9 cellular contexts compared by ENCODE assay signal in the genomic region with DNA sequence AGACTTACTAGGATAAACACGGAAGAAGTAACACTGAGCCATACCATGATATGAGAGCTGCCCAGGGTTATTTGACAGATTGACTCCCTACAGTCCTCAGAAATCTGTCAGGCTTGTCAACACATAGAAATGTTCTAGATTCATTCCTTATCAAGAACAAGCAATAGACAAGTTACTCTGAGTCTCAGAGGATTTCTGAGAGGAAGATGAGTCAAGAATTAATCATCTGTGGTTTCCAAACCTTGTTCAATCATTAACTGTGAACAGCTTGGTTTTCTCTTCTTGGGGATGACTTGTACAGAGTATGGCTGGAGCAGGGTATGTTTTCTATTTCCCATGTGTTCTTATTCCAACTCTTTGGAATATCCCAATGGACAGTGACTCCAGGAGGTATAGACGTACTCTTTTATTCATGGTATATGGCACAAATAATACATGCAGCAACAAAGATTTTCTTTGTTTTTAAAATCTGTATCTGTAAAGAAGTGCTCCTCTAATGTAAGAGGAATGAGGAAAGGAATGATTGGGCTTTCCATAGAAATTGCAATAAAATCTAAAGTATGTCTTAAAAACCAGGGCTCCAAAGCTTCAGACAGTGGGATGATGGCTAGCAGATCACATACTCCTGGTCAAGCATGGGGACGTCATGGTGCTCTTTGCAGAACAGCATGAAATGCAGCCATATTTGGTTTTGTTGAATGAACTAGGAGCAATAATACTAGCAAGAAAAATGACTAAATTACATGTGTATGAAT. TPM values are rescaled to one million over a fixed set of nuclear protein-coding genes. Genes with fewer than 3 reads are reported as not detected.
DNase-seq lines count a peak whose midpoint lies in the region; ATAC-seq and TF ChIP-seq lines count a peak whose summit lies in the region.
"Had no signal": no experiment of that assay in that cellular context is flagged by ENCODE, and none has a peak within 500 bp of the region (broad histone marks: within the 10 kb centered on the region; RNA-seq: fewer than 3 reads in every experiment).

No MANE protein-coding gene starts in this region.

- H3K4me3 ChIP-seq in smooth muscle cell (no peak overlapping the region), sigmoid colon (no peak overlapping the region)

- no peak for TF ChIP-seq EP300 in sigmoid colon (IDR thresholded peaks at IDR 0.05)

- DNase-seq in activated CD8-positive, alpha-beta T cell treated with anti-CD3 and anti-CD28 coated beads for 36 hours: no peak
- DNase-seq in activated CD8-positive, alpha-beta T cell treated with anti-CD3 and anti-CD28 coated beads, Interleukin-2, amount 10 ng/mL, durations not matched to agents 7 days and 5 days: no peak
- DNase-seq in amniotic epithelial cell (ENCODE audit: low read depth) (peak; percentile 91), smooth muscle cell (lab: John Stamatoyannopoulos, UW; ENCODE audit: unreplicated experiment) (no peak), substantia nigra (lab: John Stamatoyannopoulos, UW) (no peak), sigmoid colon (no peak), SHP77 treated with DMSO at 0.1 percent for 48 hours (lab: John Stamatoyannopoulos, UW) (no peak)

- no peaks in the 10 kb centered on the region for H3K9me3 Mint-ChIP-seq in activated CD8-positive, alpha-beta T cell treated with anti-CD3 and anti-CD28 coated beads for 36 hours
- H3K9me3 Mint-ChIP-seq in activated CD8-positive, alpha-beta T cell treated with anti-CD3 and anti-CD28 coated beads, Interleukin-2, amount 10 ng/mL, durations not matched to agents 7 days and 5 days (ENCODE audit: insufficient read depth): no peaks in the 10 kb centered on the region
- H3K9me3 Mint-ChIP-seq: T-helper 2 cell treated with Interferon-gamma antibody and Interleukin-4, amounts not matched to agents 5 μg/mL and 100 μg/mL, for 36 hours had no signal

- no peaks in the 10 kb centered on the region for H3K9me3 ChIP-seq in smooth muscle cell (replicated peaks; ENCODE audit: low read depth)
- H3K9me3 ChIP-seq in sigmoid colon: no peaks in the 10 kb centered on the region

- no peak overlapping the region for H3K27ac Mint-ChIP-seq in activated CD8-positive, alpha-beta T cell treated with anti-CD3 and anti-CD28 coated beads for 36 hours
- H3K27ac Mint-ChIP-seq in activated CD8-positive, alpha-beta T cell treated with anti-CD3 and anti-CD28 coated beads, Interleukin-2, amount 10 ng/mL, durations not matched to agents 7 days and 5 days: no peak overlapping the region
- H3K27ac Mint-ChIP-seq: T-helper 2 cell treated with Interferon-gamma antibody and Interleukin-4, amounts not matched to agents 5 μg/mL and 100 μg/mL, for 36 hours had no signal

- H3K36me3 ChIP-seq in smooth muscle cell (ENCODE audit: low read depth) (peaks cover 6% of the 10 kb centered on the region), sigmoid colon (no peaks in the 10 kb centered on the region)

- no peaks in the 10 kb centered on the region for H3K79me2 ChIP-seq in smooth muscle cell (ENCODE audit: low read depth)

- intact Hi-C loops in activated CD8-positive, alpha-beta T cell treated with anti-CD3 and anti-CD28 coated beads for 36 hours (cut with micrococcal nuclease): no loop called here
- intact Hi-C loops in sigmoid colon (cut with DNase I): no loop called here

- H3K27me3 Mint-ChIP-seq in activated CD8-positive, alpha-beta T cell treated with anti-CD3 and anti-CD28 coated beads for 36 hours: no peaks in the 10 kb centered on the region
- H3K27me3 Mint-ChIP-seq in activated CD8-positive, alpha-beta T cell treated with anti-CD3 and anti-CD28 coated beads, Interleukin-2, amount 10 ng/mL, durations not matched to agents 7 days and 5 days (ENCODE audit: low read depth): peaks cover 15% of the 10 kb centered on the region

- TF ChIP-seq CTCF in activated CD8-positive, alpha-beta T cell treated with anti-CD3 and anti-CD28 coated beads for 36 hours (IDR thresholded peaks at IDR 0.05): no peak
- TF ChIP-seq CTCF in smooth muscle cell (IDR thresholded peaks at IDR 0.05; ENCODE audit: borderline replicate concordance, insufficient read depth, poor library complexity, severe bottlenecking): no peak
- TF ChIP-seq CTCF in sigmoid colon (IDR thresholded peaks at IDR 0.05): no peak

- ATAC-seq in activated CD8-positive, alpha-beta T cell treated with anti-CD3 and anti-CD28 coated beads for 36 hours: peak; percentile 81
- ATAC-seq in activated CD8-positive, alpha-beta T cell treated with anti-CD3 and anti-CD28 coated beads, Interleukin-2, amount 10 ng/mL, durations not matched to agents 7 days and 5 days: no peak
- peak; percentile 94 for ATAC-seq in HG03060 (IDR thresholded peaks at IDR 0.05; ENCODE audit: low read depth, unreplicated experiment)

- CTCF ChIA-PET in activated CD8-positive, alpha-beta T cell treated with anti-CD3 and anti-CD28 coated beads for 36 hours (lab: Charles Lee): interaction anchor here (1.5 to 1.7 kb wide), 2 partner anchors 11 kb away, joined by 4 to 8 read pairs; a partner anchor contains a TSS
- CTCF ChIA-PET in activated CD8-positive, alpha-beta T cell treated with anti-CD3 and anti-CD28 coated beads, Interleukin-2, amount 10 ng/mL, durations not matched to agents 7 days and 5 days (lab: Charles Lee): interaction anchor here (1.1 to 2.8 kb wide), 3 partner anchors 11 to 222 kb away, joined by 4 to 16 read pairs (median 5); a partner anchor contains a TSS

- no peak overlapping the region for H3K9ac ChIP-seq in smooth muscle cell (ENCODE audit: low read depth)

- H3K4me1 ChIP-seq in smooth muscle cell (ENCODE audit: low read depth) (no peaks in the 10 kb centered on the region), sigmoid colon (no peaks in the 10 kb centered on the region)

- H3K4me2 ChIP-seq in smooth muscle cell: peak overlapping the region; percentile 19

- no peak for TF ChIP-seq POLR2A in sigmoid colon (IDR thresholded peaks at IDR 0.05)

- H3K27ac ChIP-seq in smooth muscle cell (ENCODE audit: low read depth) (peak overlapping the region; percentile 72), substantia nigra (ENCODE audit: low read depth, low read length, poor library complexity, severe bottlenecking) (no peak overlapping the region), sigmoid colon (no peak overlapping the region)

- POLR2A ChIA-PET in activated CD8-positive, alpha-beta T cell treated with anti-CD3 and anti-CD28 coated beads for 36 hours (lab: Charles Lee): interaction anchor here (2.5 kb wide), 1 partner anchor 11 kb away, joined by 11 read pairs; a partner anchor contains a TSS
- POLR2A ChIA-PET in activated CD8-positive, alpha-beta T cell treated with anti-CD3 and anti-CD28 coated beads, Interleukin-2, amount 10 ng/mL, durations not matched to agents 7 days and 5 days (lab: Charles Lee): interaction anchor here (2.4 kb wide), 1 partner anchor 12 kb away, joined by 13 read pairs; a partner anchor contains a TSS

- no peak overlapping the region for H2AFZ ChIP-seq in smooth muscle cell (ENCODE audit: low read depth)

- no peaks in the 10 kb centered on the region for H4K20me1 ChIP-seq in smooth muscle cell (ENCODE audit: low read depth)

- WGBS in smooth muscle cell (ENCODE audit: low lambda C conversion rate): 8% methylated on average over 3 of the region's 3 CpGs
- 68 to 82% methylated on average over 3 of the region's 3 CpGs for WGBS in sigmoid colon, 2 donors

- H3K4me1 Mint-ChIP-seq in activated CD8-positive, alpha-beta T cell treated with anti-CD3 and anti-CD28 coated beads for 36 hours (ENCODE audit: low read depth): peaks cover 12% of the 10 kb centered on the region
- peaks cover 4% of the 10 kb centered on the region for H3K4me1 Mint-ChIP-seq in activated CD8-positive, alpha-beta T cell treated with anti-CD3 and anti-CD28 coated beads, Interleukin-2, amount 10 ng/mL, durations not matched to agents 7 days and 5 days (ENCODE audit: low read depth)

- no peaks in the 10 kb centered on the region for H3K27me3 ChIP-seq in smooth muscle cell (ENCODE audit: low read depth)
- H3K27me3 ChIP-seq in sigmoid colon: no peaks in the 10 kb centered on the region

- no peak overlapping the region for H3K4me3 Mint-ChIP-seq in activated CD8-positive, alpha-beta T cell treated with anti-CD3 and anti-CD28 coated beads for 36 hours
- H3K4me3 Mint-ChIP-seq in activated CD8-positive, alpha-beta T cell treated with anti-CD3 and anti-CD28 coated beads, Interleukin-2, amount 10 ng/mL, durations not matched to agents 7 days and 5 days: no peak overlapping the region
- H3K4me3 Mint-ChIP-seq: T-helper 2 cell treated with Interferon-gamma antibody and Interleukin-4, amounts not matched to agents 5 μg/mL and 100 μg/mL, for 36 hours had no signal

- peaks cover 11% of the 10 kb centered on the region for H3F3A ChIP-seq in smooth muscle cell (ENCODE audit: low read depth)

- no peaks in the 10 kb centered on the region for H3K36me3 Mint-ChIP-seq in activated CD8-positive, alpha-beta T cell treated with anti-CD3 and anti-CD28 coated beads for 36 hours (ENCODE audit: low read depth)
- H3K36me3 Mint-ChIP-seq in activated CD8-positive, alpha-beta T cell treated with anti-CD3 and anti-CD28 coated beads, Interleukin-2, amount 10 ng/mL, durations not matched to agents 7 days and 5 days (ENCODE audit: low read depth): no peaks in the 10 kb centered on the region

RNA-seq across cellular contexts. Expression of a gene that starts 11.9 kb away (rescaled TPM):
- total RNA-seq in activated CD8-positive, alpha-beta T cell treated with anti-CD3 and anti-CD28 coated beads for 36 hours: 10 to 100 TPM; 16.8 to 17.9 TPM
- 10 to 100 TPM; 13.0 to 14.9 TPM for total RNA-seq in activated CD8-positive, alpha-beta T cell treated with anti-CD3 and anti-CD28 coated beads, Interleukin-2, amount 10 ng/mL, durations not matched to agents 7 days and 5 days
- total RNA-seq in smooth muscle cell (4.1 and 5.3 TPM in 2 replicates), sigmoid colon (10 to 100 TPM in 2 of 4 donors, 1 to 10 TPM in 2; 6.1 to 13.9 (median 10.5) TPM)
- polyA plus RNA-seq in smooth muscle cell (4.7 and 5.3 TPM in 2 replicates), sigmoid colon (1 to 10 TPM; 6.6 to 7.2 (median 6.9) TPM)

RNA-seq across cellular contexts. Expression of a gene that starts 24.4 kb away (rescaled TPM):
- not detected for total RNA-seq in activated CD8-positive, alpha-beta T cell treated with anti-CD3 and anti-CD28 coated beads for 36 hours
- not detected for total RNA-seq in activated CD8-positive, alpha-beta T cell treated with anti-CD3 and anti-CD28 coated beads, Interleukin-2, amount 10 ng/mL, durations not matched to agents 7 days and 5 days
- total RNA-seq in smooth muscle cell: 140 and 150 TPM in 2 replicates
- polyA plus RNA-seq in smooth muscle cell: 31.5 and 167 TPM in 2 replicates
- not detected for total RNA-seq in sigmoid colon
- polyA plus RNA-seq in sigmoid colon: 10 to 100 TPM; 18.7 to 67.4 (median 24.0) TPM

Comparison
In these comparisons a context has a peak if more than half of its experiments do, and no peak if none do; other contexts are left out.
1. RNA of a gene that starts 24.4 kb away (total RNA-seq): 140 to 150 TPM in smooth muscle cell; not detected in activated CD8-positive, alpha-beta T cell treated with anti-CD3 and anti-CD28 coated beads for 36 hours, not detected in activated CD8-positive, alpha-beta T cell treated with anti-CD3 and anti-CD28 coated beads, Interleukin-2, amount 10 ng/mL, durations not matched to agents 7 days and 5 days and not detected in sigmoid colon; every median in the first group is over 100 times any median in the second.